ENCODE assay signal across 15 cellular contexts in the genomic region with DNA sequence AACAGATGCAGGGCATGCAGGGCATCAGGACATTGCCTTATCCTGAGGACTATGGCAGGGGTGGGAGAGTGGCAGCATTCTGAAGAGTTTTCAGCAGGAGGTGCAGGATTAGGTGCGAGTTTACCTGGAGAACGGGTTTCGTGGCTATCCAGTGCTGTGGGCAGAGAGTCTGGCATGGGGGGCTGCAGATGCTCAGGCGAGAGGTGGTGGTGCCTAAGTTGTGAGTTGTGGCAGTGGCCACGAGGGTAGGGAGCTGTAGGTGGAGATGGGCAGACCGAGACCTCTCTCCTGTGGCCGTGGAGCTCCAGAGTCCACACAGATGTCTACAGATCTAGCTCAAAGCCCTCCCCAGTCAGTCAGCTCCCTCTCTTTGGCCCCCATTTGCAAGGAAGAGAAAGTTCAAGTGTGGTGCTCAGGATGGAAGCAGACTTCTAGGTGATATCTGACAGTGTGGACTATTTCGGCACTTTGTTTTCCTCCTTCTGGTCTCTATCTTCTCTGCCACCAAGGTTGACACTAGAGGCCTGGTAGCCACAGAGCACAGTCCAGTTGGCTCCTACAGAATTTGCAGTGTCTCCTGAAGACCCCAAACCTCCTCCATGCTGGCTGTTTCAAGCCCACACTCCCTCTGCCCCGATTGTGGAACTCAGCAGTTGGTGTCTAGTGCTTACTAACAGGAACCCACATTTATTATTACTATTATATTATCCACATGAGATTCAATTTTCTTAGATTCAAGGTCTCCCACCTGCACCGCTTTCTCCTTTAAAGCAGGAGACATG.
DNase-seq lines count a peak whose midpoint lies in the region; TF ChIP-seq lines count a peak whose summit lies in the region.
"Had no signal": no experiment of that assay in that cellular context is flagged by ENCODE, and none has a peak within 500 bp of the region (broad histone marks: within the 10 kb centered on the region; RNA-seq: fewer than 3 reads in every experiment).

No MANE protein-coding gene starts in this region.

- TF ChIP-seq CTCF in chondrocyte (IDR thresholded peaks at IDR 0.05): no peak

- intact Hi-C loops in posterior vena cava (cut with DNase I): no loop called here

- no peaks in the 10 kb centered on the region for H3K27me3 Mint-ChIP-seq in chondrocyte (ENCODE audit: low read depth)
- H3K27me3 Mint-ChIP-seq: CD4-positive, alpha-beta memory T cell had no signal

- DNase-seq in chondrocyte (ENCODE audit: low spot score) (peak; percentile 71), islet precursor cell (peak; percentile 26), posterior vena cava (ENCODE audit: low spot score) (peak; percentile 68), amniotic stem cell (lab: John Stamatoyannopoulos, UW) (no peak), activated gamma-delta T cell treated with Interleukin-2 at 50 U/mL for 16 hours (no peak), KBM-7 (no peak)
- DNase-seq: C1 segment of cervical spinal cord; Calu3; CD4-positive, alpha-beta memory T cell; COR-L47; DMS53; DMS79 treated with DMSO at 0.1 percent for 48 hours; GF-D8; GOT3; HFFc6 had no signal

- no peaks in the 10 kb centered on the region for H3K4me1 Mint-ChIP-seq in chondrocyte (ENCODE audit: low read depth)
- H3K4me1 Mint-ChIP-seq: CD4-positive, alpha-beta memory T cell had no signal

- no peak overlapping the region for H3K4me3 Mint-ChIP-seq in chondrocyte (ENCODE audit: unreplicated experiment)
- H3K4me3 Mint-ChIP-seq: CD4-positive, alpha-beta memory T cell; HFFc6 had no signal

- peaks cover 65% of the 10 kb centered on the region for H3K9me3 Mint-ChIP-seq in chondrocyte (ENCODE audit: low read depth)

- no peaks in the 10 kb centered on the region for H3K36me3 Mint-ChIP-seq in chondrocyte (ENCODE audit: low read depth)
- H3K36me3 Mint-ChIP-seq: CD4-positive, alpha-beta memory T cell had no signal

- in situ Hi-C loops in KBM-7 (cut with MboI; ENCODE audit: low pct_unique_long_range_greater_than_20kb, low sequenced_read_pairs): no loop called here

- no peak overlapping the region for H3K27ac Mint-ChIP-seq in chondrocyte (ENCODE audit: unreplicated experiment)
- H3K27ac Mint-ChIP-seq: HFFc6 had no signal

Comparison
In these comparisons a context has a peak if more than half of its experiments do, and no peak if none do; other contexts are left out.
1. DNase-seq: peak in chondrocyte (single experiment), islet precursor cell (single experiment) and posterior vena cava (single experiment); none in amniotic stem cell (single experiment), activated gamma-delta T cell treated with Interleukin-2 at 50 U/mL for 16 hours (single experiment) and KBM-7 (single experiment).